11 cellular contexts compared by ENCODE assay signal in the genomic region with DNA sequence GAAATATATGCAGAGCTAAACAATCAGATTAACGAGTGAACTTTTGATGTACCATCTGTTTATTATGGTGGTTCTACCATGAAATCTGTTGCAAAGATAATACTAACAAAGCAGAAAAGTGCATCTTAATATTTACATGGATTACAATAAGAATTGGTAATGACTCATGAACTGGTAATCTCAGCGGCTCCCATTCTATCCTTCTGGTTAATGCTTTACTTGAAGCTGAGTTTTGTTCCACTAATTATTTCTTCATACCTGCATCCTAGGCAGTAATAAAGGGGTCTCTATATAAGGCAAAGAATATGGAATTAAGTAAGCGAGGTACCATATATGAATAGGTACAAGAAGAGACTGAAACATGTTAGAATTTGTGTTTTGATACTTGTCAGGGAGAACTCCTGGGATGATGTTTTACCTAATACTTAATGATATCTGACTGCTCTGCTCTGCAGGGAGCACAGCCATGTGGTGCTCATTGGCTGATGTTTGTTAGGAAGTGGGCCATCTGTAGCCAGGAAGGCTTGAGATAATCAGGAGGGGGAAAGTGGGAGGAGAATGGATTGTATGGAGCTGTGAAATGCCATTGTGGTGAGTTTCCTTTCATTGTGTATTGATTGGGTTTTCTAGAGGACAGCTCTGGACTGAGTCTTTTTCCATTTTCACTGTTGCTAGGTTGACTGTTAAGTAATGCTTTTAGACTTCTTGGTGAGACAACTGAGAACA. TPM values are rescaled to one million over a fixed set of nuclear protein-coding genes. Genes with fewer than 3 reads are reported as not detected.
DNase-seq lines count a peak whose midpoint lies in the region; ATAC-seq and TF ChIP-seq lines count a peak whose summit lies in the region.
"Had no signal": no experiment of that assay in that cellular context is flagged by ENCODE, and none has a peak within 500 bp of the region (broad histone marks: within the 10 kb centered on the region; RNA-seq: fewer than 3 reads in every experiment).

No MANE protein-coding gene starts in this region.

- H3K27me3 ChIP-seq in BJ (ENCODE audit: control insufficient read depth, insufficient read depth, low read length): no peaks in the 10 kb centered on the region
- H3K27me3 ChIP-seq in kidney epithelial cell (ENCODE audit: control insufficient read depth, insufficient read depth, low read length): no peaks in the 10 kb centered on the region

- H3K4me1 Mint-ChIP-seq in effector memory CD8-positive, alpha-beta T cell (ENCODE audit: low read depth in 2 of 2): peaks cover 13 to 33% of the 10 kb centered on the region in 2 donors

- POLR2A ChIA-PET in BJ (lab: Charles Lee): no interaction called here

- H3K4me3 ChIP-seq in BJ (ENCODE audit: low read depth, low read length) (no peak overlapping the region), kidney epithelial cell (ENCODE audit: low read depth, low read length) (no peak overlapping the region)

- H3K9me3 Mint-ChIP-seq in effector memory CD8-positive, alpha-beta T cell: no peaks in the 10 kb centered on the region

- H3K27ac Mint-ChIP-seq in effector memory CD8-positive, alpha-beta T cell: no peak overlapping the region

- DNase-seq in BJ (ENCODE audit: low read depth) (peak; percentile 25), HT1080 (ENCODE audit: low read depth) (peak; percentile 76), cerebellar cortex (ENCODE audit: low spot score) (peak; percentile 36), kidney epithelial cell (ENCODE audit: low read depth) (peak; percentile 65), DMS79 (lab: John Stamatoyannopoulos, UW) (no peak)
- DNase-seq in stimulated activated CD4-positive, alpha-beta T cell treated with anti-CD3 and anti-CD28 coated beads, Interleukin-12 subunit alpha, Interleukin-12 subunit beta, amount 100 ng/mL, for 4 hours: no peak
- no peak for DNase-seq in effector memory CD8-positive, alpha-beta T cell
- DNase-seq: central memory CD4-positive, alpha-beta T cell; DMS153; MV-4-11 had no signal

- ATAC-seq in HG03095 (IDR thresholded peaks at IDR 0.05; ENCODE audit: unreplicated experiment): no peak
- ATAC-seq in effector memory CD8-positive, alpha-beta T cell (replicated peaks): no peak

- CTCF ChIA-PET in BJ (lab: Yijun Ruan, JAX): no interaction called here

- H3K36me3 Mint-ChIP-seq in effector memory CD8-positive, alpha-beta T cell (ENCODE audit: insufficient read depth): peaks cover 5% of the 10 kb centered on the region

- H3K4me3 Mint-ChIP-seq in effector memory CD8-positive, alpha-beta T cell: no peak overlapping the region

- H3K36me3 ChIP-seq in BJ (ENCODE audit: control insufficient read depth, insufficient read depth, low read length) (no peaks in the 10 kb centered on the region), kidney epithelial cell (ENCODE audit: control insufficient read depth, insufficient read depth, low read length) (no peaks in the 10 kb centered on the region)

- H3K27me3 Mint-ChIP-seq in effector memory CD8-positive, alpha-beta T cell: no peaks in the 10 kb centered on the region

- no peak for TF ChIP-seq CTCF in BJ (IDR thresholded peaks at IDR 0.05; ENCODE audit: insufficient read depth, low read depth, low read length)
- TF ChIP-seq CTCF in kidney epithelial cell (IDR thresholded peaks at IDR 0.05; ENCODE audit: insufficient read depth, low read length, poor library complexity, severe bottlenecking): no peak

RNA-seq across cellular contexts. Expression of a gene that starts 52.6 kb away (rescaled TPM):
- 1.2 and 2.8 TPM in 2 replicates for polyA plus RNA-seq in BJ (2011; rRNA removed)
- 1.8 and 2.3 TPM in 2 replicates for polyA minus RNA-seq in BJ (2011; rRNA and poly(A)+ RNA removed)
- total RNA-seq in HT1080 (2014; rRNA removed; shearing (Covaris generic)): 7.3 and 8.1 TPM in 2 replicates
- polyA plus RNA-seq in HT1080 (2015; cell fraction: cytosol; rRNA removed): 2.9 and 3.1 TPM in 2 replicates
- polyA plus RNA-seq in HT1080 (2015; cell fraction: nucleus; rRNA removed): 0.51 and 1.1 TPM in 2 replicates
- 1.9 and 2.2 TPM in 2 replicates for total RNA-seq in kidney epithelial cell

Comparison
In these comparisons a context has a peak if more than half of its experiments do, and no peak if none do; other contexts are left out.
1. DNase-seq: peak in BJ (single experiment), HT1080 (single experiment), cerebellar cortex (single experiment) and kidney epithelial cell (single experiment); none in stimulated activated CD4-positive, alpha-beta T cell treated with anti-CD3 and anti-CD28 coated beads, Interleukin-12 subunit alpha, Interleukin-12 subunit beta, amount 100 ng/mL, for 4 hours (single experiment), effector memory CD8-positive, alpha-beta T cell (0 of 3) and DMS79 (single experiment).